Comparison of ENCODE assay signal across 1 cellular context in genomic region chr1:150089846-150090520, GRCh38.
TF ChIP-seq lines count a peak whose summit lies in the region.

No MANE protein-coding gene starts in this region.

TF ChIP-seq in GM12878, 131 proteins besides CTCF, POLR2A, EP300 and RAD21:
- TF ChIP-seq IKZF2 (IDR thresholded peaks at IDR 0.05) (peak; percentile 73 to 75; a peak in 3 of 4 replicates), RELB (IDR thresholded peaks at IDR 0.05; ENCODE audit: low read depth) (0 out of 2 replicates have a peak, but pooled peaks have one; percentile 55), ATF2 (IDR thresholded peaks at IDR 0.05; ENCODE audit: low read length) (peak; percentile 45; the same call in 1 of the 2 replicates), SIN3A (IDR thresholded peaks at IDR 0.05; ENCODE audit: low read depth, low read length) (no peak), SPI1 (IDR thresholded peaks at IDR 0.05; ENCODE audit: borderline replicate concordance, insufficient read depth, low read depth, low read length) (peak; percentile 95), CEBPZ (IDR thresholded peaks at IDR 0.05; ENCODE audit: low read depth, low read length) (no peak)
